1 cellular context compared by ENCODE assay signal in the genomic region with DNA sequence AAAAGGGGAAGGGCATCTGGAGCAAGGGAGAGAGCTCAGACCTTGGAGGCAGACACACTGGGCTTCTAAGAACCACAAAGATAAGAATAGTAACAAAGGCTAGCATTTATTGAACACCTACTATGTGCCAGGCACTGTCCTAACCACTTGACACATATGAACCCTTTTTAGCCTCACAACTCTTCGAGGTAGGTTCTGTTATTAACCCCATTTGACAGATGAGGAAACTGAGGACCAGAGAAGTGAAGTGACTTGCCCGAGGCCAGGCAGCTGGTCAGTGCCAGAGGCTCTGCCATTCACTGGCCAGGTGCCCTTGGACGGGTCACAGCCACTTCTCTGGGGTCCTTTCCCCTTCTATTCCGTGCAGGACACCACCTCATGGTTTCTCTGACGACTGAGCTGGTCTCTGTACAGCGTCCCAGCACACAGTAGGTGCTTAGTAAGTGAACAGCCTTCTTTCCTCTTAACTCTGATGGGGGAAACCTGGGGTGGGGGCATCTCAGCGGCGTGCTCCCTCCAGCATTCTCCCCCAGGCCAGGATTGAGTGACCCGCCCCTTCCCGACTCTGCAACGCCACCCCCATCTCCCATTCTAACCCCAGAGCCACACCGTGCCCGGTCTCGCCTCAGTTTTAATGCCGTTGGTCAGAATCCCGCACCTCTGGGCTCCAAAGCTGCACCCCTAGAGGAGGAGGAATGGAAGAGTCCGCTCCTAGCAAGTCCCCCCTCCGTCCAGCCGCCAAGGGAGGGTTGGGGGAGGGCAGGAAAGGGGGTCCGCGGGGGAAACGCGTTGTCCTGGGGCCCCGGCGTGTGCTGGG.
TF ChIP-seq lines count a peak whose summit lies in the region.

No MANE protein-coding gene starts in this region.

TF ChIP-seq in HepG2, 621 proteins besides CTCF, POLR2A, EP300 and RAD21:
- TF ChIP-seq GABPB1 (CRISPR knock-in tag; IDR thresholded peaks at IDR 0.05), result no peak
- TF ChIP-seq KLF12 (CRISPR knock-in tag; IDR thresholded peaks at IDR 0.05; ENCODE audit: borderline replicate concordance), result 0 out of 2 replicates have a peak, but pooled peaks have one; percentile 12
- no peak for TF ChIP-seq WIZ (CRISPR knock-in tag; IDR thresholded peaks at IDR 0.05)
- TF ChIP-seq GLMP (CRISPR knock-in tag; IDR thresholded peaks at IDR 0.05; ENCODE audit: borderline replicate concordance), result no peak
- peak; percentile 29; the same call in 1 of the 2 replicates for TF ChIP-seq EZH2 (conservative IDR thresholded peaks at IDR 0.05; ENCODE audit: low read depth, low read length)
- TF ChIP-seq FOXM1 (CRISPR knock-in tag; IDR thresholded peaks at IDR 0.05), result no peak
- TF ChIP-seq SP5 (CRISPR knock-in tag; IDR thresholded peaks at IDR 0.05; ENCODE audit: borderline replicate concordance, low read depth), result no peak
- TF ChIP-seq ZKSCAN1 (IDR thresholded peaks at IDR 0.05; ENCODE audit: low read length), result peak; percentile 63; the same call in 1 of the 2 replicates
- TF ChIP-seq TEAD3 (CRISPR knock-in tag; optimal IDR thresholded peaks at IDR 0.05; ENCODE audit: borderline replicate concordance), result no peak
- no peak for TF ChIP-seq SOX13 (IDR thresholded peaks at IDR 0.05)
- no peak for TF ChIP-seq SOX13 (CRISPR knock-in tag; conservative IDR thresholded peaks at IDR 0.05 in 1 of 2, IDR thresholded peaks at IDR 0.05 in 1 of 2)
- TF ChIP-seq ZNF296 (CRISPR knock-in tag; conservative IDR thresholded peaks at IDR 0.05), result no peak
- TF ChIP-seq ZNF629 (CRISPR knock-in tag; conservative IDR thresholded peaks at IDR 0.05), result peak; percentile 56; the same call in 1 of the 2 replicates
- no peak for TF ChIP-seq ARID4A (CRISPR knock-in tag; IDR thresholded peaks at IDR 0.05; ENCODE audit: borderline replicate concordance)
- peak; percentile 12; the same call in 1 of the 2 replicates for TF ChIP-seq TAF1 (CRISPR knock-in tag; IDR thresholded peaks at IDR 0.05)
TF ChIP-seq in HepG2: peak in this region for 5.
